Comparison of ENCODE assay signal across 8 cellular contexts in the genomic region with DNA sequence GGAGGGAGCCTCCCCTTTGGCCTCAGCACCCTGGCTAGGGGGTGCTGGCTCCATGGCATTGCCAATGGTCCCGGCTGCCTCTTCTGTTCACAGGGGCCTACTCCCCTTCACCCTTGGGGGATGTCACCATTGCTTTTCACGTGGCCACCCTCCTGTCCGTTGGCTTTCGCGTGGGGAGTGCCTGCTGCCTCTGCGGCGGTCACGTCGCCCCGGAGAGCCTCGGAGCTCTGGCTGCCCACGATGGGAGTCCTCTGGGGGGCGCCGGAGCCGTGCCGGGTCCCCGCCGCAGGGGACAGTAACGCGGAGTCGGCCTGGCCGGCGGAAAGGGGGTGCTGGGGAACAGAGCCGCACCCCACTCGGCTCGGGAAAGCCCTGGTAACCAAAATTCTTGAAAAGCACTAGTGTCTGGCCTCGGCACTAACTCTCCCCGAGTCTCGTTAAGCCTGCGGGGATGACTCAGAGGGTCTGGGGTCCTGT. TPM values are rescaled to one million over a fixed set of nuclear protein-coding genes. Genes with fewer than 3 reads are reported as not detected.
A peak's percentile ranks its signal among the peaks of the same experiment; 100 is the strongest.
DNase-seq lines count a peak whose midpoint lies in the region; ATAC-seq, FAIRE-seq and TF ChIP-seq lines count a peak whose summit lies in the region.

No MANE protein-coding gene starts in this region.

- TF ChIP-seq CTCF in A549 (IDR thresholded peaks at IDR 0.05) (no peak; the same call in 2 of the 3 replicates), breast epithelium (IDR thresholded peaks at IDR 0.05) (no peak), kidney epithelial cell (IDR thresholded peaks at IDR 0.05; ENCODE audit: insufficient read depth, low read length, poor library complexity, severe bottlenecking) (peak; percentile 47)

- peak; percentile 18 to 25 for DNase-seq in A549 (ENCODE audit: low read depth in 1 of 2, low spot score in 1 of 2)
- DNase-seq in GM12892 (ENCODE audit: insufficient read length), result peak; percentile 38
- peak; percentile 50 for DNase-seq in SK-N-DZ (ENCODE audit: low spot score)
- DNase-seq in breast epithelium (ENCODE audit: low spot score in 2 of 2), result no peak
- no peak for DNase-seq in kidney epithelial cell (ENCODE audit: low read depth)
- peak; percentile 2 for DNase-seq in stimulated activated CD4-positive, alpha-beta T cell treated with anti-CD3 and anti-CD28 coated beads, Interleukin-2, amount 100 ng/mL, for 4 hours (ENCODE audit: low read depth)

- 0 out of 3 replicates have a peak, but pooled peaks cover 6% of the 10 kb centered on the region for H3K4me1 ChIP-seq in A549
- no peaks in the 10 kb centered on the region for H3K4me1 ChIP-seq in breast epithelium

- H3K9me3 ChIP-seq in A549 (no peaks in the 10 kb centered on the region), breast epithelium (no peaks in the 10 kb centered on the region)

- no peak for TF ChIP-seq POLR2A in A549 (IDR thresholded peaks at IDR 0.05; ENCODE audit: low read length)
- TF ChIP-seq POLR2A in GM12892 (IDR thresholded peaks at IDR 0.05; ENCODE audit: low read depth, low read length), result no peak
- TF ChIP-seq POLR2A in breast epithelium (IDR thresholded peaks at IDR 0.05), result no peak

- H3K27ac ChIP-seq in A549 (peak overlapping the region; percentile 97), breast epithelium (peak overlapping the region; percentile 93 to 99)

- no peak; a peak in 1 of 5 replicates for TF ChIP-seq RAD21 in A549 (conservative IDR thresholded peaks at IDR 0.05 in 1 of 2, IDR thresholded peaks at IDR 0.05 in 1 of 2)

- H3K36me3 ChIP-seq in breast epithelium, result peaks cover 4% of the 10 kb centered on the region
- H3K36me3 ChIP-seq in kidney epithelial cell (ENCODE audit: control insufficient read depth, insufficient read depth, low read length), result peaks cover 1% of the 10 kb centered on the region

- H3K4me3 ChIP-seq in A549, result peak overlapping the region; percentile 70
- peak overlapping the region; percentile 77 to 88 (median 79) for H3K4me3 ChIP-seq in breast epithelium
- peak overlapping the region; percentile 59 for H3K4me3 ChIP-seq in kidney epithelial cell (ENCODE audit: low read depth, low read length)

- peak; percentile 63 to 68 for ATAC-seq in A549
- peak; percentile 9 for ATAC-seq in HG03139 (IDR thresholded peaks at IDR 0.05; ENCODE audit: unreplicated experiment)
- no peak for ATAC-seq in HG03097 (IDR thresholded peaks at IDR 0.05; ENCODE audit: low FRiP score, unreplicated experiment)

- intact Hi-C loops in breast epithelium (cut with DNase I; ENCODE audit: low total_unique reads), result no loop called here

- no peaks in the 10 kb centered on the region for H3K27me3 ChIP-seq in breast epithelium
- no peaks in the 10 kb centered on the region for H3K27me3 ChIP-seq in kidney epithelial cell (ENCODE audit: control insufficient read depth, insufficient read depth, low read length)

- peak overlapping the region; percentile 91 for H3K4me2 ChIP-seq in A549

- CTCF ChIA-PET in A549 (lab: Yijun Ruan, JAX), result interaction anchor here (0.6 to 3.3 kb wide), 12 partner anchors 10 to 403 kb away, joined by 3 to 19 read pairs (median 4); a partner anchor contains a TSS

- WGBS in A549 (ENCODE audit: missing lambda C conversion rate), result 0% methylated on average over 3 of the region's 30 CpGs

- POLR2A ChIA-PET in A549 (lab: Yijun Ruan, JAX), result no interaction called here

- no peak for FAIRE-seq in A549 (lab: Jason Lieb, UNC)
- no peak for FAIRE-seq in GM12892 (lab: Jason Lieb, UNC)

- no peak for TF ChIP-seq EP300 in A549 (IDR thresholded peaks at IDR 0.05)

TF ChIP-seq in A549, 52 proteins besides CTCF, POLR2A, EP300 and RAD21:
- TF ChIP-seq, protein P1, sequence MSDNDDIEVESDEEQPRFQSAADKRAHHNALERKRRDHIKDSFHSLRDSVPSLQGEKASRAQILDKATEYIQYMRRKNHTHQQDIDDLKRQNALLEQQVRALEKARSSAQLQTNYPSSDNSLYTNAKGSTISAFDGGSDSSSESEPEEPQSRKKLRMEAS (IDR thresholded peaks at IDR 0.05), result 0 out of 2 replicates have a peak, but pooled peaks have one; percentile 17
- TF ChIP-seq ZFP36 (IDR thresholded peaks at IDR 0.05; ENCODE audit: borderline replicate concordance, partially characterized antibody) (no peak), TP53 (CRISPR knock-in tag; IDR thresholded peaks at IDR 0.05) (no peak), TFCP2L1 (CRISPR knock-in tag; IDR thresholded peaks at IDR 0.05) (no peak), CBX2 (IDR thresholded peaks at IDR 0.05; ENCODE audit: borderline replicate concordance, low read depth) (no peak), RNF2 (IDR thresholded peaks at IDR 0.05; ENCODE audit: borderline replicate concordance, low read depth) (no peak), HDAC2 (IDR thresholded peaks at IDR 0.05) (no peak), RCOR1 (IDR thresholded peaks at IDR 0.05; ENCODE audit: low read depth, low read length) (no peak), SMC3 (IDR thresholded peaks at IDR 0.05) (0 out of 3 replicates have a peak, but pooled peaks have one; percentile 10), MYC (IDR thresholded peaks at IDR 0.05; ENCODE audit: borderline replicate concordance, low read length) (no peak), GATA3 (IDR thresholded peaks at IDR 0.05; ENCODE audit: borderline replicate concordance) (no peak)
- TF ChIP-seq, protein P2, sequence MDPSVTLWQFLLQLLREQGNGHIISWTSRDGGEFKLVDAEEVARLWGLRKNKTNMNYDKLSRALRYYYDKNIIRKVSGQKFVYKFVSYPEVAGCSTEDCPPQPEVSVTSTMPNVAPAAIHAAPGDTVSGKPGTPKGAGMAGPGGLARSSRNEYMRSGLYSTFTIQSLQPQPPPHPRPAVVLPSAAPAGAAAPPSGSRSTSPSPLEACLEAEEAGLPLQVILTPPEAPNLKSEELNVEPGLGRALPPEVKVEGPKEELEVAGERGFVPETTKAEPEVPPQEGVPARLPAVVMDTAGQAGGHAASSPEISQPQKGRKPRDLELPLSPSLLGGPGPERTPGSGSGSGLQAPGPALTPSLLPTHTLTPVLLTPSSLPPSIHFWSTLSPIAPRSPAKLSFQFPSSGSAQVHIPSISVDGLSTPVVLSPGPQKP (IDR thresholded peaks at IDR 0.05; ENCODE audit: low read depth, low read length), result no peak

RNA-seq across cellular contexts. Expression of a gene that starts 0.7 kb away (rescaled TPM):
- 12.2 and 22.1 TPM in 2 replicates for polyA plus RNA-seq in A549 (2011; rRNA removed)
- polyA plus RNA-seq in A549 (2012; cell fraction: cytosol; rRNA removed), result 10.8 and 14.6 TPM in 2 replicates
- 9.6 and 10.1 TPM in 2 replicates for polyA plus RNA-seq in A549 (2012; cell fraction: nucleus; rRNA removed)
- 17.4 to 22.2 TPM (median 18.0 TPM) in 3 replicates for polyA plus RNA-seq in A549 (2017; fragmentation: RNase III; extraction: RNeasy Plus Mini Kit Qiagen cat#74134 plus additional on column Dnase treatment)
- 2.3 and 3.6 TPM in 2 replicates for polyA minus RNA-seq in A549 (2011; rRNA and poly(A)+ RNA removed)
- polyA plus RNA-seq in GM12892 (2012; ENCODE audit: missing spikeins), result 18.8 TPM
- 51.8 and 52.5 TPM in 2 replicates for polyA plus RNA-seq in SK-N-DZ (2014; cell fraction: cytosol; rRNA removed)
- 39.2 and 55.5 TPM in 2 replicates for polyA plus RNA-seq in SK-N-DZ (2014; cell fraction: nucleus; rRNA removed)
- 100 to 1,000 TPM in 1 of 3 donors, 10 to 100 TPM in 2; 66.2 to 321 (median 72.6) TPM for total RNA-seq in breast epithelium
- 82.1 and 89.5 TPM in 2 replicates for total RNA-seq in kidney epithelial cell

RNA-seq across cellular contexts. Expression of a gene that starts 25.7 kb away (rescaled TPM):
- polyA plus RNA-seq in A549 (2011; rRNA removed) (not detected in 2 replicates), A549 (2017; fragmentation: RNase III; extraction: RNeasy Plus Mini Kit Qiagen cat#74134 plus additional on column Dnase treatment) (not detected in 3 replicates)
- polyA plus RNA-seq in A549 (2012; cell fraction: cytosol; rRNA removed), result not detected in 2 replicates
- not detected in 2 replicates for polyA plus RNA-seq in A549 (2012; cell fraction: nucleus; rRNA removed)
- not detected in 2 replicates for polyA minus RNA-seq in A549 (2011; rRNA and poly(A)+ RNA removed)
- not detected for polyA plus RNA-seq in GM12892 (2012; ENCODE audit: missing spikeins)
- polyA plus RNA-seq in SK-N-DZ (2014; cell fraction: cytosol; rRNA removed), result 2.1 and 4.2 TPM in 2 replicates
- polyA plus RNA-seq in SK-N-DZ (2014; cell fraction: nucleus; rRNA removed), result 1.7 and 2.5 TPM in 2 replicates
- total RNA-seq in breast epithelium (not detected), kidney epithelial cell (not detected in 2 replicates)

Comparison
In these comparisons a context has a peak if more than half of its experiments do, and no peak if none do; other contexts are left out.
1. DNase-seq: peak in A549 (2 of 2), GM12892 (single experiment), SK-N-DZ (single experiment) and stimulated activated CD4-positive, alpha-beta T cell treated with anti-CD3 and anti-CD28 coated beads, Interleukin-2, amount 100 ng/mL, for 4 hours (single experiment); none in breast epithelium (0 of 2) and kidney epithelial cell (single experiment).
2. Peak in every context shown above with its lines, with median percentiles within 50 percentile points of each other: H3K4me3 ChIP-seq.